Comparison of ENCODE assay signal across 9 cellular contexts in genomic region chr14:32473476-32473875, GRCh38.
DNase-seq lines count a peak whose midpoint lies in the region; ATAC-seq and TF ChIP-seq lines count a peak whose summit lies in the region.
"Had no signal": no experiment of that assay in that cellular context is flagged by ENCODE, and none has a peak within 500 bp of the region (broad histone marks: within the 10 kb centered on the region; RNA-seq: fewer than 3 reads in every experiment).

No MANE protein-coding gene starts in this region.

- H3K36me3 ChIP-seq in ACC112 (ENCODE audit: insufficient read depth, low read length) = no peaks in the 10 kb centered on the region

- TF ChIP-seq CTCF in RWPE1 (conservative IDR thresholded peaks at IDR 0.05; ENCODE audit: low read depth) (no peak), fibroblast of the aortic adventitia (IDR thresholded peaks at IDR 0.05; ENCODE audit: insufficient read depth, low read length) (no peak)

- H3K36me3 Mint-ChIP-seq in T-cell = no peaks in the 10 kb centered on the region

- CTCF ChIA-PET in RWPE1 (lab: Yijun Ruan, JAX) (interaction anchor here (0.5 to 1.3 kb wide), 4 partner anchors 63 to 219 kb away, joined by 3 to 4 read pairs (median 3); no protein-coding TSS in a partner anchor), T-cell (lab: Charles Lee) (no interaction called here)

- peaks cover 0 to 2% of the 10 kb centered on the region in 2 donors for H3K27me3 Mint-ChIP-seq in T-cell

- H3K4me1 ChIP-seq in ACC112 (ENCODE audit: control insufficient read depth, insufficient read depth, low read length, unreplicated experiment) = peaks cover 32% of the 10 kb centered on the region

- no peaks in the 10 kb centered on the region for H3K9me3 Mint-ChIP-seq in T-cell
- H3K9me3 Mint-ChIP-seq: activated T-cell treated with anti-CD3 and anti-CD28 coated beads, Interleukin-2, amount 50 U/mL, for 4 hours had no signal

- H3K79me2 ChIP-seq in ACC112 (ENCODE audit: control insufficient read depth, insufficient read depth, low read length, unreplicated experiment) = no peaks in the 10 kb centered on the region

- no peak for ATAC-seq in T-cell (replicated peaks in 1 of 4)
- ATAC-seq: activated T-cell treated with anti-CD3 and anti-CD28 coated beads, Interleukin-2, amount 50 U/mL, for 4 hours had no signal

- DNase-seq in RWPE1 (ENCODE audit: low spot score) (peak; percentile 94), fibroblast of the aortic adventitia (ENCODE audit: low read depth) (peak; percentile 65), myocyte (ENCODE audit: low read depth) (peak; percentile 71), T-cell (no peak), AML-193 (lab: John Stamatoyannopoulos, UW) (no peak)
- DNase-seq in stimulated activated CD4-positive, alpha-beta T cell treated with anti-CD3 and anti-CD28 coated beads, Interleukin-12 subunit alpha, Interleukin-12 subunit beta, amount 100 ng/mL, for 4 hours = no peak
- DNase-seq in stimulated activated CD8-positive, alpha-beta memory T cell treated with anti-CD3 and anti-CD28 coated beads, Interleukin-4, amount 100 ng/mL, for 48 hours = no peak
- DNase-seq: activated T-cell treated with anti-CD3 and anti-CD28 coated beads, Interleukin-2, amount 50 U/mL, for 4 hours had no signal

- H3K4me3 ChIP-seq in ACC112 (ENCODE audit: low read depth, low read length) = no peak overlapping the region
- H3K4me3 ChIP-seq in fibroblast of the aortic adventitia (ENCODE audit: low read depth, low read length) = no peak overlapping the region

- no peaks in the 10 kb centered on the region for H3K4me1 Mint-ChIP-seq in T-cell

- peak overlapping the region; percentile 74 for H3K27ac ChIP-seq in ACC112 (ENCODE audit: low read depth, low read length)
- peak overlapping the region; percentile 99 for H3K27ac ChIP-seq in RWPE1

- peak overlapping the region; percentile 83 for H2AFZ ChIP-seq in ACC112 (ENCODE audit: low read length, unreplicated experiment)

- POLR2A ChIA-PET in RWPE1 (lab: Yijun Ruan, JAX; ENCODE audit: low non-redundant PET) (no interaction called here), T-cell (lab: Charles Lee) (no interaction called here)

- no peak overlapping the region for H3K27ac Mint-ChIP-seq in T-cell

- no peaks in the 10 kb centered on the region for H3K27me3 ChIP-seq in ACC112 (ENCODE audit: insufficient read depth, low read length)

- no peak overlapping the region for H3K4me3 Mint-ChIP-seq in T-cell
- H3K4me3 Mint-ChIP-seq: activated T-cell treated with anti-CD3 and anti-CD28 coated beads, Interleukin-2, amount 50 U/mL, for 4 hours had no signal

Comparison
In these comparisons a context has a peak if more than half of its experiments do, and no peak if none do; other contexts are left out.
1. DNase-seq: peak in RWPE1 (single experiment), fibroblast of the aortic adventitia (single experiment) and myocyte (single experiment); none in T-cell (0 of 34), AML-193 (0 of 2), stimulated activated CD4-positive, alpha-beta T cell treated with anti-CD3 and anti-CD28 coated beads, Interleukin-12 subunit alpha, Interleukin-12 subunit beta, amount 100 ng/mL, for 4 hours (single experiment) and stimulated activated CD8-positive, alpha-beta memory T cell treated with anti-CD3 and anti-CD28 coated beads, Interleukin-4, amount 100 ng/mL, for 48 hours (single experiment).